In the genomic region with DNA sequence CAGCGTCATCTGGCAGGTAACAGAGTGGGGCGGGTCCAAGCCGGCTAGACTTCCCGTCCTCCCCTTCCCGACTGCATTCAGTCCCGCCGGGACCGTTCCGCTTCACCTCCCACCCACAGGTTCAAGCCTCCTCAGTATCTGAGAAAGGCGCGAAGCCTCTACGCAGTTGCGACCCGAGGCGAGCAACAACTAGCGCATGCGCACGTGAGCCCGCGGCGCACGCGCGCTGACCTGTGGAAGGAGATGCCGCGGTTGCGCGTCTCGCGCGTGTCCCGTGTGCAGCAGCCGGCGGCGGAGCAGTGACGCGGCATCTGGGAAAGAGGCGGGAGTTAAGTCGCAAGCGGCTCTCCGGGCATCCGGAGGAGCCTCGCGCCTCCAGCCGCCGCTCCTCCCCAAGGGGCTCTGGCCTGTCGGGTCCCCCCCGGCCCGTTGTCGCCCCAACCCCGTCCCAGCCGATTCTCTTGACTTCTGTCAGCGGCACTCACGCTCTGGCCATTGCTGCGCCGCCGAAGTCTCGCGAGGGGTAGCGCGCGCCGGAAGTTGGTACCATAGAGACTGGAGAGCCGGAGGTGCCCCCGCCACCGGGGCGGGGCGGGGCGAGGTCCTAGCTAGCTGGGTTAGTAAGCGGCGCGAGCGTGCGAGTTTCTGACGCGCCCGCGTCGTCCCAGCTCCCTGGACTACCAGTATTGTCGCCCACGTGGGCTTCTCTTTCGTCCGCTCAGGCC, we compare ENCODE assay signal across 9 cellular contexts. TPM values are rescaled to one million over a fixed set of nuclear protein-coding genes. Genes with fewer than 3 reads are reported as not detected.
DNase-seq lines count a peak whose midpoint lies in the region; ATAC-seq, FAIRE-seq and TF ChIP-seq lines count a peak whose summit lies in the region.
"Had no signal": no experiment of that assay in that cellular context is flagged by ENCODE, and none has a peak within 500 bp of the region (broad histone marks: within the 10 kb centered on the region; RNA-seq: fewer than 3 reads in every experiment).

A gene with protein sequence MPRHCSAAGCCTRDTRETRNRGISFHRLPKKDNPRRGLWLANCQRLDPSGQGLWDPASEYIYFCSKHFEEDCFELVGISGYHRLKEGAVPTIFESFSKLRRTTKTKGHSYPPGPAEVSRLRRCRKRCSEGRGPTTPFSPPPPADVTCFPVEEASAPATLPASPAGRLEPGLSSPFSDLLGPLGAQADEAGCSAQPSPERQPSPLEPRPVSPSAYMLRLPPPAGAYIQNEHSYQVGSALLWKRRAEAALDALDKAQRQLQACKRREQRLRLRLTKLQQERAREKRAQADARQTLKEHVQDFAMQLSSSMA (minus strand): TSS at position 518 of the 725 bp plus-strand sequence. CDS start 207 bp downstream, at position 311.

- no peaks in the 10 kb centered on the region for H3K9me3 ChIP-seq in BE2C

- no peaks in the 10 kb centered on the region for H3K27me3 ChIP-seq in BE2C
- no peaks in the 10 kb centered on the region for H3K27me3 ChIP-seq in kidney epithelial cell (ENCODE audit: control insufficient read depth, insufficient read depth, low read length)

- H3K36me3 ChIP-seq in BE2C: peaks cover 45% of the 10 kb centered on the region
- peaks cover 5% of the 10 kb centered on the region for H3K36me3 ChIP-seq in kidney epithelial cell (ENCODE audit: control insufficient read depth, insufficient read depth, low read length)

- peak; percentile 88 for ATAC-seq in HG03442 (IDR thresholded peaks at IDR 0.05; ENCODE audit: unreplicated experiment)

- DNase-seq in BE2C (peak; percentile 99), GM19239 (ENCODE audit: insufficient read length, low spot score) (peak; percentile 92), NCI-H510A treated with DMSO at 0.1 percent for 48 hours (lab: John Stamatoyannopoulos, UW) (peak; percentile 74), cerebellum (ENCODE audit: low spot score) (peak; percentile 97), kidney epithelial cell (ENCODE audit: low read depth) (peak; percentile 73)
- peak; percentile 90 to 97 for DNase-seq in activated CD4-positive, alpha-beta T cell treated with anti-CD3 and anti-CD28 coated beads for 24 hours (ENCODE audit: low read depth in 2 of 2)
- DNase-seq in stimulated activated CD4-positive, alpha-beta T cell treated with anti-CD3 and anti-CD28 coated beads, Interleukin-15, amount 100 ng/mL, for 24 hours: peak; percentile 98

- H3K4me3 ChIP-seq in BE2C (ENCODE audit: low read depth, low read length): peak within 1 kb of the TSS; percentile 94
- peak within 1 kb of the TSS; percentile 85 for H3K4me3 ChIP-seq in kidney epithelial cell (ENCODE audit: low read depth, low read length)

- peak; percentile 89 for FAIRE-seq in GM19239 (lab: Jason Lieb, UNC)
- FAIRE-seq: islet of Langerhans had no signal

- TF ChIP-seq CTCF in BE2C (IDR thresholded peaks at IDR 0.05; ENCODE audit: low read depth, low read length) (no peak), kidney epithelial cell (IDR thresholded peaks at IDR 0.05; ENCODE audit: insufficient read depth, low read length, poor library complexity, severe bottlenecking) (no peak)

- peaks cover 5% of the 10 kb centered on the region; the same call in 1 of the 2 replicates for H3K4me1 ChIP-seq in BE2C

RNA-seq across cellular contexts. Expression of the gene that starts here (rescaled TPM):
- polyA plus RNA-seq in BE2C (2012; ENCODE audit: insufficient read depth, insufficient read length, low read depth): 136 TPM
- 14.3 TPM for total RNA-seq in cerebellum
- 29.7 and 37.9 TPM in 2 replicates for total RNA-seq in kidney epithelial cell

Comparison
In these comparisons a context has a peak if more than half of its experiments do, and no peak if none do; other contexts are left out.
1. Peak in every context shown above with its lines: DNase-seq, ATAC-seq and H3K4me3 ChIP-seq.